ENCODE assay signal across 8 cellular contexts in genomic region chr2:207073791-207074678, GRCh38.
A peak's percentile ranks its signal among the peaks of the same experiment; 100 is the strongest.
DNase-seq lines count a peak whose midpoint lies in the region; ATAC-seq and TF ChIP-seq lines count a peak whose summit lies in the region.

No MANE protein-coding gene starts in this region.

- H3K4me3 ChIP-seq in SJCRH30 (peak overlapping the region; percentile 55), neural progenitor cell (no peak overlapping the region)

- H2AFZ ChIP-seq in neural progenitor cell (replicated peaks): peak overlapping the region; percentile 75

- no peaks in the 10 kb centered on the region for H3K27me3 Mint-ChIP-seq in neural progenitor cell (ENCODE audit: insufficient read depth, low read depth)

- H3K9me3 ChIP-seq in SJCRH30 (replicated peaks) (no peaks in the 10 kb centered on the region), neural progenitor cell (ENCODE audit: low read depth) (no peaks in the 10 kb centered on the region)

- H3K36me3 Mint-ChIP-seq in neural progenitor cell: peaks cover 8% of the 10 kb centered on the region

- H3K27ac ChIP-seq in SJCRH30: peak overlapping the region; percentile 27
- peak overlapping the region; percentile 73 for H3K27ac ChIP-seq in cingulate gyrus (ENCODE audit: low read depth, low read length)
- H3K27ac ChIP-seq in neural progenitor cell: no peak overlapping the region

- no peaks in the 10 kb centered on the region for H3K79me2 ChIP-seq in neural progenitor cell (ENCODE audit: low read depth)

- ATAC-seq in GM18867 (IDR thresholded peaks at IDR 0.05; ENCODE audit: unreplicated experiment): no peak

- H3K36me3 ChIP-seq in SJCRH30: no peaks in the 10 kb centered on the region
- H3K36me3 ChIP-seq in neural progenitor cell: no peaks in the 10 kb centered on the region

- no peak overlapping the region for H3K4me3 Mint-ChIP-seq in neural progenitor cell

- DNase-seq in activated naive CD4-positive, alpha-beta T cell treated with Interleukin-2 at 50 U/mL for 16 hours: peak; percentile 34
- DNase-seq in activated naive CD4-positive, alpha-beta T cell (lab: John Stamatoyannopoulos, UW): no peak
- DNase-seq in SJCRH30: peak; percentile 37 to 70
- no peak for DNase-seq in neural progenitor cell (ENCODE audit: low spot score)
- DNase-seq in HPDE6-E6E7 (ENCODE audit: extremely low spot score): no peak
- no peak for DNase-seq in AG08396 (ENCODE audit: low spot score)

- peak overlapping the region; percentile 12 for H3K4me2 ChIP-seq in neural progenitor cell

- H3K9me3 Mint-ChIP-seq in neural progenitor cell: no peaks in the 10 kb centered on the region

- H4K20me1 ChIP-seq in neural progenitor cell (ENCODE audit: low read depth): no peaks in the 10 kb centered on the region

- H3K27ac Mint-ChIP-seq in neural progenitor cell: peak overlapping the region; percentile 3

- TF ChIP-seq CTCF in neural progenitor cell (IDR thresholded peaks at IDR 0.05): peak; percentile 36

- no peak overlapping the region for H3K9ac ChIP-seq in neural progenitor cell

- no peaks in the 10 kb centered on the region for H3K27me3 ChIP-seq in SJCRH30
- no peaks in the 10 kb centered on the region for H3K27me3 ChIP-seq in neural progenitor cell

- H3F3A ChIP-seq in neural progenitor cell (ENCODE audit: low read depth): no peaks in the 10 kb centered on the region

- H3K4me1 ChIP-seq in SJCRH30 (peaks cover 9% of the 10 kb centered on the region), neural progenitor cell (peaks cover 28% of the 10 kb centered on the region)

- peaks cover 19% of the 10 kb centered on the region for H3K4me1 Mint-ChIP-seq in neural progenitor cell

Comparison
In these comparisons a context has a peak if more than half of its experiments do, and no peak if none do; other contexts are left out.
1. DNase-seq: peak in activated naive CD4-positive, alpha-beta T cell treated with Interleukin-2 at 50 U/mL for 16 hours (single experiment) and SJCRH30 (2 of 2); none in activated naive CD4-positive, alpha-beta T cell (0 of 4), neural progenitor cell (single experiment), HPDE6-E6E7 (single experiment) and AG08396 (single experiment).